In genomic region chr2:195863564-195863963, GRCh38 we compare ENCODE assay signal across 1 cellular context.
TF ChIP-seq lines count a peak whose summit lies in the region.

No MANE protein-coding gene starts in this region.

TF ChIP-seq in IMR-90, 13 proteins besides CTCF, POLR2A, EP300 and RAD21 (continued from another document):
- no peak for TF ChIP-seq SMC3 (IDR thresholded peaks at IDR 0.05; ENCODE audit: low read depth, low read length)
